In genomic region chr11:65503923-65504670, GRCh38 we compare ENCODE assay signal across 8 cellular contexts. TPM values are rescaled to one million over a fixed set of nuclear protein-coding genes. Genes with fewer than 3 reads are reported as not detected.
DNase-seq lines count a peak whose midpoint lies in the region; ATAC-seq and TF ChIP-seq lines count a peak whose summit lies in the region.

No MANE protein-coding gene starts in this region.

- no peaks in the 10 kb centered on the region for H3K9me3 Mint-ChIP-seq in Caco-2 (ENCODE audit: unreplicated experiment)

- H3K36me3 ChIP-seq in Caco-2 (ENCODE audit: control insufficient read depth, insufficient read depth, low read length) (peaks cover 17% of the 10 kb centered on the region), mucosa of rectum (ENCODE audit: control insufficient read depth in 2 of 2, insufficient read depth in 2 of 2, low read length in 2 of 2) (peaks cover 62 to 65% of the 10 kb centered on the region in 2 donors)

- no peaks in the 10 kb centered on the region for H3K36me3 Mint-ChIP-seq in Caco-2 (ENCODE audit: insufficient read depth, unreplicated experiment)

- POLR2A ChIA-PET in Caco-2 (lab: Charles Lee), result interaction anchor here (0.6 to 13.2 kb wide), 10 partner anchors 10 to 88 kb away, joined by 3 to 377 read pairs (median 6); no protein-coding TSS in a partner anchor

- H3K4me1 Mint-ChIP-seq in Caco-2 (ENCODE audit: low read depth, unreplicated experiment), result peaks cover 63% of the 10 kb centered on the region

- CTCF ChIA-PET in Caco-2 (lab: Charles Lee), result interaction anchor here (0.6 to 1.6 kb wide), 3 partner anchors 24 to 154 kb away, joined by 4 to 6 read pairs (median 4); no protein-coding TSS in a partner anchor

- H3K27ac ChIP-seq in mucosa of rectum (ENCODE audit: low read depth in 2 of 2, low read length in 2 of 2), result peak overlapping the region; percentile 72 to 100

- H3K9ac ChIP-seq in mucosa of rectum (ENCODE audit: low read depth in 1 of 2, low read length in 2 of 2), result peak overlapping the region; percentile 98 to 100

- peaks cover 34% of the 10 kb centered on the region for H3K4me1 ChIP-seq in Caco-2
- peaks cover 32 to 42% of the 10 kb centered on the region in 2 donors for H3K4me1 ChIP-seq in mucosa of rectum (ENCODE audit: control insufficient read depth in 2 of 2, insufficient read depth in 2 of 2, low read length in 2 of 2)

- H3K27me3 ChIP-seq in Caco-2 (replicated peaks; ENCODE audit: control insufficient read depth, insufficient read depth, low read length), result no peaks in the 10 kb centered on the region
- no peaks in the 10 kb centered on the region for H3K27me3 ChIP-seq in mucosa of rectum (ENCODE audit: control insufficient read depth in 2 of 2, insufficient read depth in 2 of 2, low read length in 2 of 2)

- peak in 1 of 2 experiments; percentile 52 for DNase-seq in Caco-2
- DNase-seq in LNCaP clone FGC (ENCODE audit: low read depth), result no peak
- DNase-seq in cerebellar cortex (ENCODE audit: low spot score), result peak; percentile 53
- no peak for DNase-seq in activated CD8-positive, alpha-beta memory T cell treated with anti-CD3 and anti-CD28 coated beads, Interleukin-2, amount 50 U/mL, for 4 hours
- no peak for DNase-seq in stimulated activated CD4-positive, alpha-beta T cell treated with anti-CD3 and anti-CD28 coated beads, Interleukin-2, amount 100 ng/mL, for 48 hours
- DNase-seq in AML-193 (lab: John Stamatoyannopoulos, UW), result no peak

- peak overlapping the region; percentile 81 for H3K4me3 ChIP-seq in Caco-2 (ENCODE audit: low read depth, low read length)
- peak overlapping the region; percentile 78 for H3K4me3 ChIP-seq in LNCaP clone FGC (ENCODE audit: low read depth, low read length)
- H3K4me3 ChIP-seq in mucosa of rectum (ENCODE audit: low read length in 2 of 2), result peak overlapping the region; percentile 97 to 100

- H3K9me3 ChIP-seq in Caco-2 (no peaks in the 10 kb centered on the region), mucosa of rectum (ENCODE audit: control insufficient read depth in 2 of 2, low read length in 2 of 2) (peaks cover 0 to 2% of the 10 kb centered on the region in 2 donors)

- no TSS peak for BruUV-seq in Caco-2 (replicated peaks; lab: Mats Ljungman, UMichigan)

- intact Hi-C loops in Caco-2 (cut with micrococcal nuclease; ENCODE audit: unreplicated experiment), result no loop called here

- no peak for ATAC-seq in GM18498 (IDR thresholded peaks at IDR 0.05; ENCODE audit: unreplicated experiment)

- no peak overlapping the region for H3K27ac Mint-ChIP-seq in Caco-2 (ENCODE audit: unreplicated experiment)

- no peak for TF ChIP-seq CTCF in Caco-2 (IDR thresholded peaks at IDR 0.05; ENCODE audit: insufficient read depth in 1 of 2, low read depth in 1 of 2, low read length in 1 of 2, severe bottlenecking in 1 of 2, unreplicated experiment in 1 of 2)
- TF ChIP-seq CTCF in LNCaP clone FGC (IDR thresholded peaks at IDR 0.05; ENCODE audit: control insufficient read depth, extremely low read depth, insufficient read depth), result no peak

- no peak overlapping the region for H3K4me3 Mint-ChIP-seq in Caco-2 (ENCODE audit: unreplicated experiment)

- H3K27me3 Mint-ChIP-seq in Caco-2 (ENCODE audit: insufficient read depth, unreplicated experiment), result peaks cover 3% of the 10 kb centered on the region

RNA-seq across cellular contexts. Expression of gene MALAT1, which starts 5.3 kb away (rescaled TPM):
- 4,797 and 4,914 TPM in 2 replicates for total RNA-seq in Caco-2 (2022)

RNA-seq across cellular contexts. Expression of gene SCYL1, which starts 20.8 kb away (rescaled TPM):
- 123 and 124 TPM in 2 replicates for total RNA-seq in Caco-2 (2022)

RNA-seq across cellular contexts. Expression of gene LTBP3, which starts 54.1 kb away (rescaled TPM):
- 87.2 and 91.2 TPM in 2 replicates for total RNA-seq in Caco-2 (2022)
